ENCODE assay signal across 3 cellular contexts in genomic region chr12:121980892-121981272, GRCh38.
TF ChIP-seq lines count a peak whose summit lies in the region.

No MANE protein-coding gene starts in this region.

TF ChIP-seq in SK-N-SH, 30 proteins besides CTCF, POLR2A, EP300 and RAD21:
- TF ChIP-seq NFIC (IDR thresholded peaks at IDR 0.05; ENCODE audit: borderline replicate concordance), result no peak
- no peak for TF ChIP-seq MEF2A (IDR thresholded peaks at IDR 0.05; ENCODE audit: borderline replicate concordance, low read depth)
- TF ChIP-seq GATA2 (CRISPR knock-in tag; IDR thresholded peaks at IDR 0.05), result no peak
- TF ChIP-seq EZH2phosphoT487 (IDR thresholded peaks at IDR 0.05; ENCODE audit: borderline replicate concordance, low read depth), result no peak
- no peak for TF ChIP-seq TCF12 (IDR thresholded peaks at IDR 0.05)
- TF ChIP-seq PBX3 (IDR thresholded peaks at IDR 0.05), result no peak
- TF ChIP-seq NRF1 (IDR thresholded peaks at IDR 0.05; ENCODE audit: low read depth, low read length), result no peak
- TF ChIP-seq GABPA (IDR thresholded peaks at IDR 0.05; ENCODE audit: low read depth), result no peak
- no peak for TF ChIP-seq CHD2 (IDR thresholded peaks at IDR 0.05; ENCODE audit: low read length, partially characterized antibody)
- no peak for TF ChIP-seq TEAD4 (IDR thresholded peaks at IDR 0.05; ENCODE audit: borderline replicate concordance, insufficient read depth)
- no peak for TF ChIP-seq FOSL2 (IDR thresholded peaks at IDR 0.05; ENCODE audit: borderline replicate concordance, low read depth)
- TF ChIP-seq USF2 (IDR thresholded peaks at IDR 0.05; ENCODE audit: borderline replicate concordance, low read depth, low read length), result no peak
- TF ChIP-seq FOXJ3 (CRISPR knock-in tag; IDR thresholded peaks at IDR 0.05), result no peak
- no peak for TF ChIP-seq RFX5 (IDR thresholded peaks at IDR 0.05; ENCODE audit: low read length)
- TF ChIP-seq FOXM1 (IDR thresholded peaks at IDR 0.05; ENCODE audit: low read depth), result no peak
- no peak for TF ChIP-seq SIN3A (IDR thresholded peaks at IDR 0.05; ENCODE audit: borderline replicate concordance, low read depth, low read length)
- TF ChIP-seq MAX (IDR thresholded peaks at IDR 0.05; ENCODE audit: low read depth), result no peak
- TF ChIP-seq USF1 (IDR thresholded peaks at IDR 0.05; ENCODE audit: borderline replicate concordance, low read depth), result no peak
- no peak for TF ChIP-seq IRF3 (IDR thresholded peaks at IDR 0.05; ENCODE audit: low read depth, low read length)
TF ChIP-seq in SK-N-SH: peak in this region for 0.

TF ChIP-seq in SK-N-SH treated with all-trans-retinoic acid at 6 μM for 48 hours, 23 proteins besides CTCF, POLR2A, EP300 and RAD21:
- TF ChIP-seq SNAI2 (CRISPR knock-in tag; IDR thresholded peaks at IDR 0.05), result no peak
- TF ChIP-seq TCF4 (CRISPR knock-in tag; IDR thresholded peaks at IDR 0.05; ENCODE audit: borderline replicate concordance), result no peak
- TF ChIP-seq PPARA (CRISPR knock-in tag; IDR thresholded peaks at IDR 0.05; ENCODE audit: borderline replicate concordance), result no peak
- TF ChIP-seq ARNTL (CRISPR knock-in tag; IDR thresholded peaks at IDR 0.05; ENCODE audit: borderline replicate concordance, low read depth), result no peak
- TF ChIP-seq POU6F1 (CRISPR knock-in tag; IDR thresholded peaks at IDR 0.05; ENCODE audit: borderline replicate concordance, low read depth), result no peak
- TF ChIP-seq ZFP30 (CRISPR knock-in tag; IDR thresholded peaks at IDR 0.05), result no peak
- no peak for TF ChIP-seq CSDC2 (CRISPR knock-in tag; IDR thresholded peaks at IDR 0.05)
- TF ChIP-seq TSHZ2 (CRISPR knock-in tag; IDR thresholded peaks at IDR 0.05), result no peak
- TF ChIP-seq ESRRG (CRISPR knock-in tag; IDR thresholded peaks at IDR 0.05), result no peak
- no peak for TF ChIP-seq RARB (CRISPR knock-in tag; IDR thresholded peaks at IDR 0.05)
- TF ChIP-seq TOX (CRISPR knock-in tag; IDR thresholded peaks at IDR 0.05; ENCODE audit: borderline replicate concordance), result no peak
- no peak for TF ChIP-seq ZNF70 (CRISPR knock-in tag; IDR thresholded peaks at IDR 0.05)
- TF ChIP-seq ZNF565 (CRISPR knock-in tag; conservative IDR thresholded peaks at IDR 0.05; ENCODE audit: low read depth), result no peak
- no peak for TF ChIP-seq ZC3H10 (CRISPR knock-in tag; IDR thresholded peaks at IDR 0.05)
- no peak for TF ChIP-seq BACH2 (CRISPR knock-in tag; IDR thresholded peaks at IDR 0.05; ENCODE audit: borderline replicate concordance)
- no peak for TF ChIP-seq OSR1 (CRISPR knock-in tag; IDR thresholded peaks at IDR 0.05)
- TF ChIP-seq CSRNP3 (CRISPR knock-in tag; IDR thresholded peaks at IDR 0.05), result no peak
- TF ChIP-seq GLIS3 (CRISPR knock-in tag; IDR thresholded peaks at IDR 0.05), result no peak
- no peak for TF ChIP-seq ZFP3 (CRISPR knock-in tag; IDR thresholded peaks at IDR 0.05)

TF ChIP-seq in K562, 482 proteins besides CTCF, POLR2A, EP300 and RAD21:
- peak; percentile 59 for TF ChIP-seq MAFG (tag; conservative IDR thresholded peaks at IDR 0.05)
- TF ChIP-seq ZNF316 (IDR thresholded peaks at IDR 0.05), result peak; percentile 84
- peak; percentile 50; the same call in 1 of the 2 replicates for TF ChIP-seq MAFK (IDR thresholded peaks at IDR 0.05; ENCODE audit: low read length)
- TF ChIP-seq MAFF (IDR thresholded peaks at IDR 0.05; ENCODE audit: low read length), result peak; percentile 47
- peak; percentile 73 for TF ChIP-seq C11orf30 (IDR thresholded peaks at IDR 0.05; ENCODE audit: low read depth)
- no peak for TF ChIP-seq FOXO4 (CRISPR knock-in tag; IDR thresholded peaks at IDR 0.05)
